ENCODE assay signal across 25 cellular contexts in genomic region chr5:113114559-113114958, GRCh38.
"Had no signal": no experiment of that assay in that cellular context is flagged by ENCODE, and none has a peak within 500 bp of the region (broad histone marks: within the 10 kb centered on the region; RNA-seq: fewer than 3 reads in every experiment).

No MANE protein-coding gene starts in this region.

- H3K27ac Mint-ChIP-seq: dendritic cell treated with granulocyte-macrophage colony-stimulating factor and Interleukin-4, amounts not matched to agents 40 ng/mL and 50 ng/mL, for 4 days; effector memory CD8-positive, alpha-beta T cell; endodermal cell; mesothelial cell of epicardium; naive B cell had no signal

- H3K36me3 Mint-ChIP-seq: naive B cell had no signal

- H3K9me3 ChIP-seq: colonic mucosa, esophagus squamous epithelium, gastrocnemius medialis, left lung, lower lobe of right lung, mucosa of descending colon had no signal

- H3K27me3 Mint-ChIP-seq: effector memory CD8-positive, alpha-beta T cell had no signal

- H3K4me1 Mint-ChIP-seq: naive B cell had no signal

- H3K27me3 ChIP-seq: colonic mucosa, esophagus squamous epithelium, gastrocnemius medialis, heart right ventricle, left lung had no signal

- H3K4me3 ChIP-seq: colonic mucosa, esophagus squamous epithelium, gastrocnemius medialis, heart right ventricle, left lung, lower lobe of right lung, mucosa of descending colon had no signal

- H3K4me1 ChIP-seq: colonic mucosa had no signal

- DNase-seq: colonic mucosa; cortex of kidney; effector CD8-positive, alpha-beta T cell; effector memory CD8-positive, alpha-beta T cell; endodermal cell; erythroblast; esophagus squamous epithelium; foreskin fibroblast; foreskin melanocyte; gastrocnemius medialis; glutamatergic neuron; head of caudate nucleus; heart right ventricle; hippocampal formation; left cardiac atrium; left lung; left ventricle myocardium superior; lower lobe of right lung; mesenchymal stem cell; mucosa of descending colon; naive B cell had no signal

- H3K27ac ChIP-seq: colonic mucosa, epithelial cell of prostate, esophagus squamous epithelium, gastrocnemius medialis, heart right ventricle, left lung, lower lobe of right lung had no signal

- H3K36me3 ChIP-seq: colonic mucosa, gastrocnemius medialis, left lung, lower lobe of right lung had no signal

- H3K4me3 Mint-ChIP-seq: dendritic cell treated with granulocyte-macrophage colony-stimulating factor and Interleukin-4, amounts not matched to agents 40 ng/mL and 50 ng/mL, for 4 days; effector memory CD8-positive, alpha-beta T cell; endodermal cell; mesothelial cell of epicardium; naive B cell had no signal

- H3K9me3 Mint-ChIP-seq: dendritic cell treated with granulocyte-macrophage colony-stimulating factor and Interleukin-4, amounts not matched to agents 40 ng/mL and 50 ng/mL, for 4 days; effector memory CD8-positive, alpha-beta T cell had no signal

- ATAC-seq: effector memory CD8-positive, alpha-beta T cell; esophagus mucosa; gastrocnemius medialis; heart right ventricle; left cardiac atrium; left lung; left ventricle myocardium superior; lower lobe of right lung had no signal
